Comparison of ENCODE assay signal across 19 cellular contexts in the genomic region with DNA sequence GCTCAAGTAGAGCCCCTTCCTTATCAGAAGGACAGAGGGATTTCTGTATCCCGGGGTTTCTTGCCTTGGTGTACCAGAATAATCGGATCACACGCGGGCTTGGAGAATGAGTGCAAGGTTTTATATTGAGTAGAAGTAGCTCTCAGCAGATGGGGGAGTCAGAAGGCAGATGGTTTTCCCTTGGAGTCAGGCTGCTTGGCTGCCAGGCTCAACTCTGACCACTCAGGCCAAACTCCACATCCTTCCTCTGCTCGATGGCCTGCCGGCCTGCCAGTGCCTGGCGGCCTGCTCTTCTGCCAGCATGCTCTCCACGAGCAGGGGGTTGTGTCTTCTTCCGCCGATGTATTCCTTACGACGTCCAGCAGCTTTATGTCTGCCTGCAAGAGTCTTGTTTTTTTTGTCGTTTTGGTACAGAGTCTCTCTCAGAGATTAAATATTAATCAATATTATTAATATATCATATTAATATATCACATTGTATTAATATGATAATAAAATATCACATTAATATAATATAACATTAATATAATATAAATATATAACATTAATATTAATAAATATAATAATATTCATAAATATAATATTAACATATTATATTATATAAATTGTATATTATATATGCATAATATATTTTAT.
DNase-seq lines count a peak whose midpoint lies in the region; ATAC-seq and TF ChIP-seq lines count a peak whose summit lies in the region.
"Had no signal": no experiment of that assay in that cellular context is flagged by ENCODE, and none has a peak within 500 bp of the region (broad histone marks: within the 10 kb centered on the region; RNA-seq: fewer than 3 reads in every experiment).

No MANE protein-coding gene starts in this region.

- H3K27ac ChIP-seq in endodermal cell (ENCODE audit: low read depth, low read length) = no peak overlapping the region
- no peak overlapping the region for H3K27ac ChIP-seq in neural progenitor cell
- H3K27ac ChIP-seq: 22Rv1 had no signal

- H3K27me3 ChIP-seq in endodermal cell (ENCODE audit: control insufficient read depth, insufficient read depth, low read length, poor library complexity, severe bottlenecking) (no peaks in the 10 kb centered on the region), neural progenitor cell (no peaks in the 10 kb centered on the region)

- TF ChIP-seq CTCF in endodermal cell (conservative IDR thresholded peaks at IDR 0.05) = no peak
- no peak for TF ChIP-seq CTCF in neural progenitor cell (IDR thresholded peaks at IDR 0.05)
- no peak for TF ChIP-seq CTCF in natural killer cell (IDR thresholded peaks at IDR 0.05)

- no peak overlapping the region for H3K4me3 Mint-ChIP-seq in endodermal cell
- H3K4me3 Mint-ChIP-seq in neural progenitor cell = no peak overlapping the region
- H3K4me3 Mint-ChIP-seq in natural killer cell = no peak overlapping the region
- H3K4me3 Mint-ChIP-seq: B cell had no signal

- H3K9me3 Mint-ChIP-seq in endodermal cell = no peaks in the 10 kb centered on the region
- H3K9me3 Mint-ChIP-seq in neural progenitor cell = peaks cover 4% of the 10 kb centered on the region
- H3K9me3 Mint-ChIP-seq in natural killer cell = no peaks in the 10 kb centered on the region

- H3K4me1 Mint-ChIP-seq in endodermal cell (peaks cover 9% of the 10 kb centered on the region), neural progenitor cell (peaks cover 23% of the 10 kb centered on the region), natural killer cell (no peaks in the 10 kb centered on the region)
- H3K4me1 Mint-ChIP-seq: B cell had no signal

- DNase-seq in DMS 273 (lab: John Stamatoyannopoulos, UW; ENCODE audit: unreplicated experiment) (peak; percentile 21), DMS 273 treated with DMSO at 0.1 percent for 48 hours (lab: John Stamatoyannopoulos, UW) (no peak), NCI-H446 treated with DMSO at 0.1 percent for 48 hours (lab: John Stamatoyannopoulos, UW) (peak; percentile 20), endodermal cell (peak; percentile 47), neural progenitor cell (ENCODE audit: low spot score) (no peak), Right ventricle myocardium superior (no peak), natural killer cell (no peak)
- DNase-seq: COR-L47; MV-4-11; NCI-H1694 treated with DMSO at 0.1 percent for 48 hours; NCI-H2107; NCI-H226; NCI-H524 treated with DMSO at 0.1 percent for 48 hours; NK-92 treated with Interleukin-12 subunit alpha and Interleukin-12 subunit beta, amount 100 ng/mL, for 24 hours had no signal

- intact Hi-C loops in Right ventricle myocardium superior (cut with DNase I) (no loop called here), natural killer cell (cut with micrococcal nuclease) (no loop called here)

- no peak overlapping the region for H3K4me2 ChIP-seq in neural progenitor cell

- H3K4me3 ChIP-seq in endodermal cell (ENCODE audit: low read length) = no peak overlapping the region
- H3K4me3 ChIP-seq in neural progenitor cell = no peak overlapping the region

- H3K79me2 ChIP-seq in neural progenitor cell (ENCODE audit: low read depth) = no peaks in the 10 kb centered on the region

- peak overlapping the region; percentile 68 for H2AFZ ChIP-seq in neural progenitor cell (replicated peaks)

- H3K9ac ChIP-seq in endodermal cell (ENCODE audit: extremely low read depth, low read length, poor library complexity, severe bottlenecking) (no peak overlapping the region), neural progenitor cell (no peak overlapping the region)

- no peak overlapping the region for H3K27ac Mint-ChIP-seq in endodermal cell
- peak overlapping the region; percentile 37 for H3K27ac Mint-ChIP-seq in neural progenitor cell
- no peak overlapping the region for H3K27ac Mint-ChIP-seq in natural killer cell
- H3K27ac Mint-ChIP-seq: B cell had no signal

- H3K27me3 Mint-ChIP-seq in endodermal cell (ENCODE audit: insufficient read depth) = no peaks in the 10 kb centered on the region
- H3K27me3 Mint-ChIP-seq in neural progenitor cell (ENCODE audit: insufficient read depth, low read depth) = peaks cover 7% of the 10 kb centered on the region
- peaks cover 1 to 3% of the 10 kb centered on the region in 2 donors for H3K27me3 Mint-ChIP-seq in natural killer cell (ENCODE audit: low read depth in 2 of 2)
- H3K27me3 Mint-ChIP-seq: B cell had no signal

- H4K20me1 ChIP-seq in neural progenitor cell (ENCODE audit: low read depth) = no peaks in the 10 kb centered on the region

- H3K36me3 ChIP-seq in endodermal cell (ENCODE audit: control insufficient read depth, insufficient read depth, low read length) (no peaks in the 10 kb centered on the region), neural progenitor cell (no peaks in the 10 kb centered on the region)

- H3K4me1 ChIP-seq in endodermal cell (ENCODE audit: control insufficient read depth, insufficient read depth, low read length) (no peaks in the 10 kb centered on the region), neural progenitor cell (peaks cover 4% of the 10 kb centered on the region)

- no peak for ATAC-seq in Right ventricle myocardium superior (ENCODE audit: poor library complexity)
- no peak for ATAC-seq in HG02798 (IDR thresholded peaks at IDR 0.05; ENCODE audit: poor library complexity, unreplicated experiment)
- no peak for ATAC-seq in natural killer cell
- ATAC-seq: HCT116, Right ventricle myocardium inferior had no signal

- H3K36me3 Mint-ChIP-seq in endodermal cell (ENCODE audit: low read depth) (no peaks in the 10 kb centered on the region), neural progenitor cell (no peaks in the 10 kb centered on the region), natural killer cell (no peaks in the 10 kb centered on the region)

- H3F3A ChIP-seq in neural progenitor cell (ENCODE audit: low read depth) = peaks cover 4% of the 10 kb centered on the region

- no peaks in the 10 kb centered on the region for H3K9me3 ChIP-seq in endodermal cell (ENCODE audit: control insufficient read depth, low read length)
- no peaks in the 10 kb centered on the region for H3K9me3 ChIP-seq in neural progenitor cell (ENCODE audit: low read depth)

- WGBS in endodermal cell (ENCODE audit: insufficient coverage in 1 of 2, insufficient read length in 1 of 2), 2 experiments = 91 to 94% methylated on average over 6 to 12 of the region's 13 CpGs

Comparison
In these comparisons a context has a peak if more than half of its experiments do, and no peak if none do; other contexts are left out.
1. DNase-seq: peak in DMS 273 (single experiment), NCI-H446 treated with DMSO at 0.1 percent for 48 hours (single experiment) and endodermal cell (single experiment); none in DMS 273 treated with DMSO at 0.1 percent for 48 hours (single experiment), neural progenitor cell (single experiment), Right ventricle myocardium superior (single experiment) and natural killer cell (single experiment).